13 cellular contexts compared by ENCODE assay signal in the genomic region with DNA sequence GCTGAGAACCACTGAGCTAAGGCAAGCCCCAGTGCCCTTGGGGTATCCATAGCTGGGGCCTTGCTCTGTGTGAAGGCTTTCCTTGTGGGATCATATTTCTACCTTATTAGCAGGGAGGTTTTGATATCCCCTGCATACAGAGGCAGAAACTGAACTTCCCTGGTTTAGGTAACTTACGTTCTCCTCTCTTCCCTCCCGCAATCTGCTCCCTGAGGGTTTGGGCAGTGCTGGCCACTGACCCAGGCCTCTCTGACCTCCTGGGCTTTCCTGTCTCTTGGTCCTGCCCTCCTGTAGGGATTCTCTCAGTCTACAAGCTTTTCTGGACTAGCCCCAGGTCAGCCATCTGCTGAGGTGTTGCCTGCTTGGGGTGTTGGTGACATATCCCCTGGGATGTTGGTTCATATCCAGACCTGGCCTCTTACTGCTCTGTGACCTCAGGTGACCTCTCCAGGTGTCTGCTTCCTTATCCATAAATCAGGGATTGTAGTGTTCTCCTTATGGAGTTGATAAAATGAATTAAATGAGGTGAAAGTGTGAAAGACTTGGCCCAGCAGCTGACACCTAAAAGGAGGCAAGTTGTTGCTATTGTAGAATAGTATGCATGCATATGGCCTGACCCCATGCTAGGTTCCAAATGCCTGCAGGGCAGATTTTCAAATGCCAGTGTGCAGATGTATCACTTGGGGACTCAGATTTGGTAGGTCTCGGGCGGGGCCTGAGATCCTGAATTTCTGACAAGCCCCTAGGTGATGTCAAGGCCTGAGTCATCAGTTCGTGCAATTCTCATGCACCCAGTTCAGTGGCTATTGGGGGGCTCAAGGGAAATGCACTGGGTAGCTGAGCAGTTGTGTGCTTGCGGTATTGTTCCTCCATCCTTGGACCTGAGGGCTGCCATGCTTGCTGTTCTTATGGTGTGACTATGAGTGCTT.
"Had no signal": no experiment of that assay in that cellular context is flagged by ENCODE, and none has a peak within 500 bp of the region (broad histone marks: within the 10 kb centered on the region; RNA-seq: fewer than 3 reads in every experiment).

No MANE protein-coding gene starts in this region.

- FAIRE-seq: astrocyte had no signal

- H3K27me3 Mint-ChIP-seq: activated CD4-positive, alpha-beta T cell treated with anti-CD3 and anti-CD28 coated beads, Interleukin-2, amount 10 ng/mL, durations not matched to agents 24 days and 14 days had no signal

- H3K27me3 ChIP-seq: upper lobe of right lung had no signal

- H3K4me1 Mint-ChIP-seq: activated CD4-positive, alpha-beta T cell treated with anti-CD3 and anti-CD28 coated beads, Interleukin-2, amount 10 ng/mL, durations not matched to agents 24 days and 14 days; memory B cell had no signal

- H3K4me3 ChIP-seq: upper lobe of right lung had no signal

- H3K36me3 Mint-ChIP-seq: memory B cell had no signal

- H3K27ac ChIP-seq: upper lobe of right lung, VCaP had no signal

- H3K9me3 Mint-ChIP-seq: activated CD4-positive, alpha-beta T cell treated with anti-CD3 and anti-CD28 coated beads, Interleukin-2, amount 10 ng/mL, durations not matched to agents 24 days and 14 days; activated naive CD4-positive, alpha-beta T cell treated with anti-CD3 and anti-CD28 coated beads for 36 hours; memory B cell; stimulated activated naive CD8-positive, alpha-beta T cell treated with anti-CD3 and anti-CD28 coated beads, Interleukin-15, Interleukin-2, amounts not matched to agents 100 ng/mL and 50 ng/mL, for 24 hours had no signal

- H3K4me1 ChIP-seq: upper lobe of right lung had no signal

- H3K27ac Mint-ChIP-seq: activated CD4-positive, alpha-beta T cell treated with anti-CD3 and anti-CD28 coated beads, Interleukin-2, amount 10 ng/mL, durations not matched to agents 24 days and 14 days; activated naive CD4-positive, alpha-beta T cell treated with anti-CD3 and anti-CD28 coated beads for 36 hours; memory B cell; stimulated activated naive CD8-positive, alpha-beta T cell treated with anti-CD3 and anti-CD28 coated beads, Interleukin-15, Interleukin-2, amounts not matched to agents 100 ng/mL and 50 ng/mL, for 24 hours had no signal

- H3K9me3 ChIP-seq: upper lobe of right lung had no signal

- H3K36me3 ChIP-seq: upper lobe of right lung had no signal

- H3K4me3 Mint-ChIP-seq: activated CD4-positive, alpha-beta T cell treated with anti-CD3 and anti-CD28 coated beads, Interleukin-2, amount 10 ng/mL, durations not matched to agents 24 days and 14 days; activated naive CD4-positive, alpha-beta T cell treated with anti-CD3 and anti-CD28 coated beads for 36 hours; memory B cell; stimulated activated naive CD8-positive, alpha-beta T cell treated with anti-CD3 and anti-CD28 coated beads, Interleukin-15, Interleukin-2, amounts not matched to agents 100 ng/mL and 50 ng/mL, for 24 hours had no signal

- ATAC-seq: left lobe of liver, upper lobe of right lung had no signal

- DNase-seq: activated CD4-positive, alpha-beta T cell treated with anti-CD3 and anti-CD28 coated beads, Interleukin-2, amount 10 ng/mL, durations not matched to agents 24 days and 14 days; activated naive CD4-positive, alpha-beta T cell treated with anti-CD3 and anti-CD28 coated beads for 36 hours; central memory CD4-positive, alpha-beta T cell; cortex of kidney; effector memory CD4-positive, alpha-beta T cell; stimulated activated CD4-positive, alpha-beta T cell treated with anti-CD3 and anti-CD28 coated beads, Interleukin-4, amount 100 ng/mL, for 1 hour; SW 1271; upper lobe of right lung had no signal
